In the genomic region with DNA sequence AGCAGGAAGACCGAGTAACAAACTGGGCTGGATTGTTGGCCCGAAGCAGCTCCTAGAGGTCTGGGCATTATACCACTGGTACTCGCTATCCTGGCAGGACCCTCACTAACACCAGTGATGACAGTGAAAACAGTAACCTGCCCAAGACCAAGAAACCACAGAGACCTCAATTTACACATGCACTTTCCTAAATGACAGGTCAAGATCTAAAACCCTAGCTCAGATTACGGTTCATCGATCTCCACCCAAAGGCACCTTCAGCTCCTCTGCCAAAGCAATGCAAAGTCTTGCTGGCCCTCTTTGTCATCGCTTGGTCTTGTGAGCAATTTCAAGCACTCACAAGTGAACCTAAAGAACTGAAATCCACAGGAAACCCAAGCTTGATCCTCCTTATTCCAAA, we compare ENCODE assay signal across 8 cellular contexts. TPM values are rescaled to one million over a fixed set of nuclear protein-coding genes. Genes with fewer than 3 reads are reported as not detected.
A peak's percentile ranks its signal among the peaks of the same experiment; 100 is the strongest.
DNase-seq lines count a peak whose midpoint lies in the region; ATAC-seq and TF ChIP-seq lines count a peak whose summit lies in the region.

No MANE protein-coding gene starts in this region.

- H3K4me3 ChIP-seq in DND-41 (ENCODE audit: low read depth in 1 of 2, low read length in 2 of 2), result peak overlapping the region; percentile 76 to 83; a peak in 3 of 4 replicates
- peak overlapping the region; percentile 70 to 78 for H3K4me3 ChIP-seq in Panc1 (ENCODE audit: low read depth in 2 of 2, low read length in 2 of 2)

- POLR2A ChIA-PET in Panc1 (lab: Charles Lee), result no interaction called here

- H4K20me1 ChIP-seq in DND-41 (ENCODE audit: insufficient read depth, low read length), result peaks cover 43% of the 10 kb centered on the region

- no peak overlapping the region for H2AFZ ChIP-seq in DND-41 (ENCODE audit: low read depth, low read length)

- ATAC-seq in DND-41 (ENCODE audit: insufficient read depth, low read depth) (no peak), Panc1 (no peak)

- BruUV-seq in Panc1 (replicated peaks; lab: Mats Ljungman, UMichigan), result TSS peak; percentile 74

- DNase-seq in DND-41, result no peak
- no peak for DNase-seq in Panc1 (ENCODE audit: low read depth, low spot score)
- no peak for DNase-seq in endothelial cell (ENCODE audit: low spot score)
- no peak for DNase-seq in osteocyte (ENCODE audit: extremely low spot score, unreplicated experiment)
- no peak for DNase-seq in DMS53 (lab: John Stamatoyannopoulos, UW)
- DNase-seq in HPDE6-E6E7 (ENCODE audit: extremely low spot score), result no peak
- no peak for DNase-seq in NCI-H2029 (lab: John Stamatoyannopoulos, UW)
- DNase-seq in DMS 273 treated with DMSO at 0.1 percent for 48 hours (lab: John Stamatoyannopoulos, UW), result no peak

- CTCF ChIA-PET in Panc1 (lab: Charles Lee), result no interaction called here

- peak overlapping the region; percentile 87 for H3K9ac ChIP-seq in DND-41 (ENCODE audit: low read depth, low read length)

- peaks cover 62% of the 10 kb centered on the region for H3K79me2 ChIP-seq in DND-41 (ENCODE audit: insufficient read depth, low read length)

- H3K27me3 ChIP-seq in DND-41 (ENCODE audit: insufficient read depth, low read length, poor library complexity), result no peaks in the 10 kb centered on the region
- H3K27me3 ChIP-seq in Panc1 (ENCODE audit: control insufficient read depth, insufficient read depth, low read length), result no peaks in the 10 kb centered on the region

- H3K27ac Mint-ChIP-seq in endothelial cell (ENCODE audit: unreplicated experiment) (peak overlapping the region; percentile 96), osteocyte (ENCODE audit: unreplicated experiment) (peak overlapping the region; percentile 92)

- H3K4me1 Mint-ChIP-seq in endothelial cell (ENCODE audit: unreplicated experiment) (peaks cover 34% of the 10 kb centered on the region), osteocyte (ENCODE audit: unreplicated experiment) (peaks cover 34% of the 10 kb centered on the region)

- intact Hi-C loops in Panc1 (cut with micrococcal nuclease; ENCODE audit: unreplicated experiment), result no loop called here

- in situ Hi-C loops in Panc1 (cut with HindIII; ENCODE audit: low pct_unique_long_range_greater_than_20kb, low sequenced_read_pairs), result no loop called here

- peaks cover 29% of the 10 kb centered on the region for H3K36me3 Mint-ChIP-seq in endothelial cell (ENCODE audit: low read depth, unreplicated experiment)
- H3K36me3 Mint-ChIP-seq in osteocyte (ENCODE audit: unreplicated experiment), result peaks cover 25% of the 10 kb centered on the region

- H3K36me3 ChIP-seq in DND-41 (ENCODE audit: insufficient read depth, low read length), result peaks cover 60% of the 10 kb centered on the region
- H3K36me3 ChIP-seq in Panc1 (ENCODE audit: control insufficient read depth, insufficient read depth, low read length), result peaks cover 7% of the 10 kb centered on the region

- peak overlapping the region; percentile 86 for H3K4me2 ChIP-seq in DND-41 (ENCODE audit: insufficient read depth, low read length)

- no peaks in the 10 kb centered on the region for H3K9me3 ChIP-seq in DND-41 (ENCODE audit: insufficient read depth, low read length, severe bottlenecking)
- H3K9me3 ChIP-seq in Panc1 (ENCODE audit: control insufficient read depth, insufficient read depth, low read depth, low read length), result no peaks in the 10 kb centered on the region

- H3K27me3 Mint-ChIP-seq in endothelial cell (ENCODE audit: unreplicated experiment) (peaks cover 7% of the 10 kb centered on the region), osteocyte (ENCODE audit: unreplicated experiment) (no peaks in the 10 kb centered on the region)

- peak overlapping the region; percentile 100 for H3K4me3 Mint-ChIP-seq in endothelial cell (ENCODE audit: unreplicated experiment)
- H3K4me3 Mint-ChIP-seq in osteocyte (ENCODE audit: unreplicated experiment), result peak overlapping the region; percentile 98

- no peak for TF ChIP-seq CTCF in DND-41 (IDR thresholded peaks at IDR 0.05; ENCODE audit: borderline replicate concordance, extremely low read depth, low read length, poor library complexity, severe bottlenecking)
- no peak for TF ChIP-seq CTCF in Panc1 (IDR thresholded peaks at IDR 0.05)
- TF ChIP-seq CTCF in endothelial cell (IDR thresholded peaks at IDR 0.05; ENCODE audit: unreplicated experiment), result no peak
- no peak for TF ChIP-seq CTCF in osteocyte (IDR thresholded peaks at IDR 0.05)

- H3K4me1 ChIP-seq in DND-41 (ENCODE audit: insufficient read depth, low read length) (peaks cover 40% of the 10 kb centered on the region), Panc1 (ENCODE audit: control insufficient read depth, insufficient read depth, low read length) (peaks cover 17% of the 10 kb centered on the region)

- peak overlapping the region; percentile 80 for H3K27ac ChIP-seq in DND-41 (ENCODE audit: low read length)
- peak overlapping the region; percentile 86 for H3K27ac ChIP-seq in Panc1 (ENCODE audit: low read length)

- H3K9me3 Mint-ChIP-seq in endothelial cell (ENCODE audit: unreplicated experiment) (no peaks in the 10 kb centered on the region), osteocyte (ENCODE audit: unreplicated experiment) (no peaks in the 10 kb centered on the region)

RNA-seq across cellular contexts. Expression of gene PIP4K2B, which starts 1.5 kb away (rescaled TPM):
- total RNA-seq in Panc1 (2021; ENCODE audit: unreplicated experiment) (42.3 TPM), endothelial cell (ENCODE audit: unreplicated experiment) (91.7 TPM), osteocyte (70.2 and 77.4 TPM in 2 replicates)
- 39.2 TPM for polyA plus RNA-seq in Panc1 (2012; ENCODE audit: insufficient read length)

RNA-seq across cellular contexts. Expression of gene CWC25, which starts 27.3 kb away (rescaled TPM):
- 13.6 TPM for total RNA-seq in Panc1 (2021; ENCODE audit: unreplicated experiment)
- 9.0 TPM for polyA plus RNA-seq in Panc1 (2012; ENCODE audit: insufficient read length)
- 18.1 TPM for total RNA-seq in endothelial cell (ENCODE audit: unreplicated experiment)
- total RNA-seq in osteocyte, result 16.5 and 17.2 TPM in 2 replicates

RNA-seq across cellular contexts. Expression of gene PSMB3, which starts 45.3 kb away (rescaled TPM):
- 233 TPM for total RNA-seq in Panc1 (2021; ENCODE audit: unreplicated experiment)
- 236 TPM for polyA plus RNA-seq in Panc1 (2012; ENCODE audit: insufficient read length)
- total RNA-seq in endothelial cell (ENCODE audit: unreplicated experiment), result 175 TPM
- 144 TPM in 2 replicates for total RNA-seq in osteocyte

RNA-seq across cellular contexts. Expression of gene PCGF2, which starts 49.7 kb away (rescaled TPM):
- total RNA-seq in Panc1 (2021; ENCODE audit: unreplicated experiment) (43.9 TPM), endothelial cell (ENCODE audit: unreplicated experiment) (79.4 TPM), osteocyte (66.1 and 66.9 TPM in 2 replicates)
- 64.8 TPM for polyA plus RNA-seq in Panc1 (2012; ENCODE audit: insufficient read length)

RNA-seq across cellular contexts. Expression of gene RPL23, which starts 55.7 kb away (rescaled TPM):
- 649 TPM for total RNA-seq in Panc1 (2021; ENCODE audit: unreplicated experiment)
- polyA plus RNA-seq in Panc1 (2012; ENCODE audit: insufficient read length), result 684 TPM
- 2,464 TPM for total RNA-seq in endothelial cell (ENCODE audit: unreplicated experiment)
- total RNA-seq in osteocyte, result 1,245 and 1,310 TPM in 2 replicates
